In genomic region chr17:8153550-8153956, GRCh38 we compare ENCODE assay signal across 1 cellular context.
A peak's percentile ranks its signal among the peaks of the same experiment; 100 is the strongest.
TF ChIP-seq lines count a peak whose summit lies in the region.

No MANE protein-coding gene starts in this region.

TF ChIP-seq in IMR-90, 13 proteins besides CTCF, POLR2A, EP300 and RAD21:
- peak; percentile 18; the same call in 1 of the 2 replicates for TF ChIP-seq MAFK (IDR thresholded peaks at IDR 0.05; ENCODE audit: low read depth, low read length)
- no peak for TF ChIP-seq SMC3 (IDR thresholded peaks at IDR 0.05; ENCODE audit: low read depth, low read length)
- TF ChIP-seq CHD1 (IDR thresholded peaks at IDR 0.05; ENCODE audit: low read depth, low read length) = no peak
- TF ChIP-seq USF2 (IDR thresholded peaks at IDR 0.05; ENCODE audit: low read depth, low read length) = peak; percentile 96
- peak; percentile 87 for TF ChIP-seq BHLHE40 (IDR thresholded peaks at IDR 0.05; ENCODE audit: low read depth, low read length)
- TF ChIP-seq CEBPB (IDR thresholded peaks at IDR 0.05; ENCODE audit: low read depth, low read length) = 0 out of 2 replicates have a peak, but pooled peaks have one; percentile 11
- TF ChIP-seq MXI1 (IDR thresholded peaks at IDR 0.05; ENCODE audit: borderline replicate concordance, low read depth, low read length) = peak; percentile 59; the same call in 1 of the 2 replicates
- TF ChIP-seq FOS (IDR thresholded peaks at IDR 0.05; ENCODE audit: low read depth, low read length) = peak; percentile 42; the same call in 1 of the 2 replicates
- peak; percentile 95 for TF ChIP-seq MAZ (IDR thresholded peaks at IDR 0.05; ENCODE audit: borderline replicate concordance, low read depth, low read length)
